Comparison of ENCODE assay signal across 8 cellular contexts in the genomic region with DNA sequence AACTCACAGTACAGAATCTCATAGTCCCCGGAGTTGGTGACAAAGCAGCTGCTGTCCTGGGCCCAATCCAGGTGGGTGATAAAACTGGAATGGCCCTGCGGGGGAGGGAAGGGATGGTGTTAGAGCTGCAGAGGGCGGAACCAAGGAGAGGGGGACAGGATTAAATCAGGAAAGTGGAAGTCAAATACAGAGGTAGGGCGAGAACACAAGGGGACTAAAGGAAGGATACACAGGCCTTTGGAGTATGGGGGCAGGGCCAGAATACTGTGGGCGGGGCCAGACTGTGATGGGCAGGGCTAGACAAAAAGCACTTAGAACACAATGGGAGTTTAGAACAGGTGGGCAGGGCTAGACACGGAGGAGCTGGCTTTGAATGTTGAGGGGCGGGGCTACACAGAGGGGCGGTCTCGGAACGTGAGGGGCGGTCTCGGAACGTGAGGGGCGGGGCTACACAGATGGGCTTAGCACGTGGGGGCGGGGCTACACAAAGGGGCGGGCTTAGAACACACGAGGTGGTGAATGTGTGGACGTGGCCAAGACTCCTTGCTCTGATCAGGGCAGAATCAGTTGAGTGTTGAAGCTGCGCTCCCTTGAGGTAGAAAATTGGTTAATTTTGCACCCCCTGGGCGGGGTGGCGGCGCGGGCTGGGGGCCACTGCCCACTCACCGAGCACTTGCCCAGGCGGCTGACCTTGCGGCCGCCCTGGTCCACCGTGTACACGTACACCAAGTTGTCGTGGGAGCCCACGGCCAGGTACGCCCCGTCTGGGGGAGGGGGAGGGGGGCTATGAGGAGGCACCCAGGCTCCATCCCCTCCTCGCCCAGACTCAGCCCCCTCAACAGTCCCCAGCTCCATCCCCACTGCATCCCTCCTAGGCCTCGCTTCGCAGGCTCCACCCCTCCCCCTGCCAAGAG. TPM values are rescaled to one million over a fixed set of nuclear protein-coding genes. Genes with fewer than 3 reads are reported as not detected.
A peak's percentile ranks its signal among the peaks of the same experiment; 100 is the strongest.
DNase-seq lines count a peak whose midpoint lies in the region; ATAC-seq and TF ChIP-seq lines count a peak whose summit lies in the region.

No MANE protein-coding gene starts in this region.

- H3K4me1 Mint-ChIP-seq in activated naive CD4-positive, alpha-beta T cell treated with anti-CD3 and anti-CD28 coated beads for 36 hours (ENCODE audit: low read depth): peaks cover 23% of the 10 kb centered on the region

- H3K9me3 Mint-ChIP-seq in activated naive CD4-positive, alpha-beta T cell treated with anti-CD3 and anti-CD28 coated beads for 36 hours: no peaks in the 10 kb centered on the region

- peak overlapping the region; percentile 39 for H3K27ac Mint-ChIP-seq in activated naive CD4-positive, alpha-beta T cell treated with anti-CD3 and anti-CD28 coated beads for 36 hours

- in situ Hi-C loops in KBM-7 (cut with MboI; ENCODE audit: low pct_unique_long_range_greater_than_20kb, low sequenced_read_pairs): no loop called here

- peaks cover 71% of the 10 kb centered on the region for H3K36me3 Mint-ChIP-seq in activated naive CD4-positive, alpha-beta T cell treated with anti-CD3 and anti-CD28 coated beads for 36 hours (ENCODE audit: low read depth)

- ATAC-seq in SK-N-SH treated with all-trans-retinoic acid at 6 μM for 48 hours: peak; percentile 91
- ATAC-seq in HG03097 (IDR thresholded peaks at IDR 0.05; ENCODE audit: low FRiP score, unreplicated experiment): no peak
- no peak for ATAC-seq in HG02870 (IDR thresholded peaks at IDR 0.05; ENCODE audit: unreplicated experiment)

- no peaks in the 10 kb centered on the region for H3K27me3 Mint-ChIP-seq in activated naive CD4-positive, alpha-beta T cell treated with anti-CD3 and anti-CD28 coated beads for 36 hours (ENCODE audit: low read depth)

- H3K4me3 Mint-ChIP-seq in activated naive CD4-positive, alpha-beta T cell treated with anti-CD3 and anti-CD28 coated beads for 36 hours: no peak overlapping the region

- CTCF ChIA-PET in activated naive CD4-positive, alpha-beta T cell treated with anti-CD3 and anti-CD28 coated beads for 36 hours (lab: Charles Lee): interaction anchor here (1.5 kb wide), 1 partner anchor 26 kb away, joined by 4 read pairs; no protein-coding TSS in a partner anchor

- peak; percentile 99 for DNase-seq in ELF-1 (ENCODE audit: low read depth, low spot score)
- peak; percentile 93 for DNase-seq in KBM-7
- peak; percentile 85 for DNase-seq in activated naive CD4-positive, alpha-beta T cell treated with anti-CD3 and anti-CD28 coated beads for 36 hours
- peak; percentile 87 for DNase-seq in cardiac septum (ENCODE audit: low spot score)
- peak; percentile 83 for DNase-seq in retina

- intact Hi-C loops in activated naive CD4-positive, alpha-beta T cell treated with anti-CD3 and anti-CD28 coated beads for 36 hours (cut with micrococcal nuclease): no loop called here
- intact Hi-C loops in cardiac septum (cut with DNase I): no loop called here

TF ChIP-seq in SK-N-SH treated with all-trans-retinoic acid at 6 μM for 48 hours, 23 proteins besides CTCF, POLR2A, EP300 and RAD21 (continues in another document):
- TF ChIP-seq TCF4 (CRISPR knock-in tag; IDR thresholded peaks at IDR 0.05; ENCODE audit: borderline replicate concordance) (no peak), BACH2 (CRISPR knock-in tag; IDR thresholded peaks at IDR 0.05; ENCODE audit: borderline replicate concordance) (no peak), PPARA (CRISPR knock-in tag; IDR thresholded peaks at IDR 0.05; ENCODE audit: borderline replicate concordance) (no peak), RARB (CRISPR knock-in tag; IDR thresholded peaks at IDR 0.05) (no peak), ISL1 (CRISPR knock-in tag; IDR thresholded peaks at IDR 0.05) (no peak), OSR1 (CRISPR knock-in tag; IDR thresholded peaks at IDR 0.05) (no peak), ZC3H10 (CRISPR knock-in tag; IDR thresholded peaks at IDR 0.05) (no peak), ZNF70 (CRISPR knock-in tag; IDR thresholded peaks at IDR 0.05) (no peak), ESRRG (CRISPR knock-in tag; IDR thresholded peaks at IDR 0.05) (no peak), ZFP3 (CRISPR knock-in tag; IDR thresholded peaks at IDR 0.05) (no peak), ZFP30 (CRISPR knock-in tag; IDR thresholded peaks at IDR 0.05) (no peak)
- TF ChIP-seq, protein P1, sequence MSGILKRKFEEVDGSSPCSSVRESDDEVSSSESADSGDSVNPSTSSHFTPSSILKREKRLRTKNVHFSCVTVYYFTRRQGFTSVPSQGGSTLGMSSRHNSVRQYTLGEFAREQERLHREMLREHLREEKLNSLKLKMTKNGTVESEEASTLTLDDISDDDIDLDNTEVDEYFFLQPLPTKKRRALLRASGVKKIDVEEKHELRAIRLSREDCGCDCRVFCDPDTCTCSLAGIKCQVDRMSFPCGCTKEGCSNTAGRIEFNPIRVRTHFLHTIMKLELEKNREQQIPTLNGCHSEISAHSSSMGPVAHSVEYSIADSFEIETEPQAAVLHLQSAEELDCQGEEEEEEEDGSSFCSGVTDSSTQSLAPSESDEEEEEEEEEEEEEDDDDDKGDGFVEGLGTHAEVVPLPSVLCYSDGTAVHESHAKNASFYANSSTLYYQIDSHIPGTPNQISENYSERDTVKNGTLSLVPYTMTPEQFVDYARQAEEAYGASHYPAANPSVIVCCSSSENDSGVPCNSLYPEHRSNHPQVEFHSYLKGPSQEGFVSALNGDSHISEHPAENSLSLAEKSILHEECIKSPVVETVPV (CRISPR knock-in tag; IDR thresholded peaks at IDR 0.05): no peak
- TF ChIP-seq, protein P2, sequence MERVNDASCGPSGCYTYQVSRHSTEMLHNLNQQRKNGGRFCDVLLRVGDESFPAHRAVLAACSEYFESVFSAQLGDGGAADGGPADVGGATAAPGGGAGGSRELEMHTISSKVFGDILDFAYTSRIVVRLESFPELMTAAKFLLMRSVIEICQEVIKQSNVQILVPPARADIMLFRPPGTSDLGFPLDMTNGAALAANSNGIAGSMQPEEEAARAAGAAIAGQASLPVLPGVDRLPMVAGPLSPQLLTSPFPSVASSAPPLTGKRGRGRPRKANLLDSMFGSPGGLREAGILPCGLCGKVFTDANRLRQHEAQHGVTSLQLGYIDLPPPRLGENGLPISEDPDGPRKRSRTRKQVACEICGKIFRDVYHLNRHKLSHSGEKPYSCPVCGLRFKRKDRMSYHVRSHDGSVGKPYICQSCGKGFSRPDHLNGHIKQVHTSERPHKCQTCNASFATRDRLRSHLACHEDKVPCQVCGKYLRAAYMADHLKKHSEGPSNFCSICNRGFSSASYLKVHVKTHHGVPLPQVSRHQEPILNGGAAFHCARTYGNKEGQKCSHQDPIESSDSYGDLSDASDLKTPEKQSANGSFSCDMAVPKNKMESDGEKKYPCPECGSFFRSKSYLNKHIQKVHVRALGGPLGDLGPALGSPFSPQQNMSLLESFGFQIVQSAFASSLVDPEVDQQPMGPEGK (CRISPR knock-in tag; IDR thresholded peaks at IDR 0.05; ENCODE audit: borderline replicate concordance): no peak
- TF ChIP-seq, protein P3, sequence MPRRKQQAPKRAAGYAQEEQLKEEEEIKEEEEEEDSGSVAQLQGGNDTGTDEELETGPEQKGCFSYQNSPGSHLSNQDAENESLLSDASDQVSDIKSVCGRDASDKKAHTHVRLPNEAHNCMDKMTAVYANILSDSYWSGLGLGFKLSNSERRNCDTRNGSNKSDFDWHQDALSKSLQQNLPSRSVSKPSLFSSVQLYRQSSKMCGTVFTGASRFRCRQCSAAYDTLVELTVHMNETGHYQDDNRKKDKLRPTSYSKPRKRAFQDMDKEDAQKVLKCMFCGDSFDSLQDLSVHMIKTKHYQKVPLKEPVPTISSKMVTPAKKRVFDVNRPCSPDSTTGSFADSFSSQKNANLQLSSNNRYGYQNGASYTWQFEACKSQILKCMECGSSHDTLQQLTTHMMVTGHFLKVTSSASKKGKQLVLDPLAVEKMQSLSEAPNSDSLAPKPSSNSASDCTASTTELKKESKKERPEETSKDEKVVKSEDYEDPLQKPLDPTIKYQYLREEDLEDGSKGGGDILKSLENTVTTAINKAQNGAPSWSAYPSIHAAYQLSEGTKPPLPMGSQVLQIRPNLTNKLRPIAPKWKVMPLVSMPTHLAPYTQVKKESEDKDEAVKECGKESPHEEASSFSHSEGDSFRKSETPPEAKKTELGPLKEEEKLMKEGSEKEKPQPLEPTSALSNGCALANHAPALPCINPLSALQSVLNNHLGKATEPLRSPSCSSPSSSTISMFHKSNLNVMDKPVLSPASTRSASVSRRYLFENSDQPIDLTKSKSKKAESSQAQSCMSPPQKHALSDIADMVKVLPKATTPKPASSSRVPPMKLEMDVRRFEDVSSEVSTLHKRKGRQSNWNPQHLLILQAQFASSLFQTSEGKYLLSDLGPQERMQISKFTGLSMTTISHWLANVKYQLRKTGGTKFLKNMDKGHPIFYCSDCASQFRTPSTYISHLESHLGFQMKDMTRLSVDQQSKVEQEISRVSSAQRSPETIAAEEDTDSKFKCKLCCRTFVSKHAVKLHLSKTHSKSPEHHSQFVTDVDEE (CRISPR knock-in tag; IDR thresholded peaks at IDR 0.05): no peak
- TF ChIP-seq, protein P4, sequence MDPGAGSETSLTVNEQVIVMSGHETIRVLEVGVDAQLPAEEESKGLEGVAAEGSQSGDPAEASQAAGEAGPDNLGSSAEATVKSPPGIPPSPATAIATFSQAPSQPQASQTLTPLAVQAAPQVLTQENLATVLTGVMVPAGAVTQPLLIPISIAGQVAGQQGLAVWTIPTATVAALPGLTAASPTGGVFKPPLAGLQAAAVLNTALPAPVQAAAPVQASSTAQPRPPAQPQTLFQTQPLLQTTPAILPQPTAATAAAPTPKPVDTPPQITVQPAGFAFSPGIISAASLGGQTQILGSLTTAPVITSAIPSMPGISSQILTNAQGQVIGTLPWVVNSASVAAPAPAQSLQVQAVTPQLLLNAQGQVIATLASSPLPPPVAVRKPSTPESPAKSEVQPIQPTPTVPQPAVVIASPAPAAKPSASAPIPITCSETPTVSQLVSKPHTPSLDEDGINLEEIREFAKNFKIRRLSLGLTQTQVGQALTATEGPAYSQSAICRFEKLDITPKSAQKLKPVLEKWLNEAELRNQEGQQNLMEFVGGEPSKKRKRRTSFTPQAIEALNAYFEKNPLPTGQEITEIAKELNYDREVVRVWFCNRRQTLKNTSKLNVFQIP (CRISPR knock-in tag; IDR thresholded peaks at IDR 0.05; ENCODE audit: borderline replicate concordance, low read depth): no peak

RNA-seq across cellular contexts. Expression of a gene that starts 14.0 kb away (rescaled TPM):
- not detected for total RNA-seq in activated naive CD4-positive, alpha-beta T cell treated with anti-CD3 and anti-CD28 coated beads for 36 hours
- 6.9 TPM for total RNA-seq in cardiac septum

RNA-seq across cellular contexts. Expression of a gene that starts 23.1 kb away (rescaled TPM):
- 100 to 1,000 TPM; 145 to 159 TPM for total RNA-seq in activated naive CD4-positive, alpha-beta T cell treated with anti-CD3 and anti-CD28 coated beads for 36 hours
- total RNA-seq in cardiac septum: 45.8 TPM

RNA-seq across cellular contexts. Expression of a gene that starts 31.4 kb away (rescaled TPM):
- 10 to 100 TPM; 12.4 to 12.7 TPM for total RNA-seq in activated naive CD4-positive, alpha-beta T cell treated with anti-CD3 and anti-CD28 coated beads for 36 hours
- 15.3 TPM for total RNA-seq in cardiac septum

RNA-seq across cellular contexts. Expression of a gene that starts 52.0 kb away (rescaled TPM):
- 1 to 10 TPM; 1.8 to 2.3 TPM for total RNA-seq in activated naive CD4-positive, alpha-beta T cell treated with anti-CD3 and anti-CD28 coated beads for 36 hours
- 6.9 TPM for total RNA-seq in cardiac septum
